Comparison of ENCODE assay signal across 9 cellular contexts in genomic region chr11:123653405-123653996, GRCh38. TPM values are rescaled to one million over a fixed set of nuclear protein-coding genes. Genes with fewer than 3 reads are reported as not detected.
A peak's percentile ranks its signal among the peaks of the same experiment; 100 is the strongest.
DNase-seq lines count a peak whose midpoint lies in the region; TF ChIP-seq lines count a peak whose summit lies in the region.
"Had no signal": no experiment of that assay in that cellular context is flagged by ENCODE, and none has a peak within 500 bp of the region (broad histone marks: within the 10 kb centered on the region; RNA-seq: fewer than 3 reads in every experiment).

No MANE protein-coding gene starts in this region.

- peak overlapping the region; percentile 44 for H3K4me3 ChIP-seq in ectodermal cell (ENCODE audit: insufficient read depth, low read depth, low read length)

- H3K9me3 ChIP-seq in ectodermal cell (ENCODE audit: control insufficient read depth, low read length) = no peaks in the 10 kb centered on the region

- H3K9me3 Mint-ChIP-seq in neural crest cell = no peaks in the 10 kb centered on the region

- WGBS in ectodermal cell, 2 experiments = 11% methylated on average over 21 of the region's 21 CpGs

- peak; percentile 51 for TF ChIP-seq CTCF in neural crest cell (conservative IDR thresholded peaks at IDR 0.05)

- H3K4me1 ChIP-seq in ectodermal cell (ENCODE audit: control insufficient read depth, insufficient read depth, low read length) = peaks cover 12% of the 10 kb centered on the region

- peak; percentile 1 for DNase-seq in DMS114 treated with DMSO at 0.1 percent for 48 hours (lab: John Stamatoyannopoulos, UW; ENCODE audit: unreplicated experiment)
- peak; percentile 60 for DNase-seq in NCI-H1092 (lab: John Stamatoyannopoulos, UW)
- peak; percentile 45 for DNase-seq in neural crest cell (ENCODE audit: low read depth, low spot score)
- DNase-seq in globus pallidus (ENCODE audit: low spot score) = no peak
- DNase-seq in GM03348 (ENCODE audit: low spot score) = no peak
- no peak for DNase-seq in stimulated activated CD4-positive, alpha-beta T cell treated with anti-CD3 and anti-CD28 coated beads, Interleukin-15, amount 100 ng/mL, for 24 hours
- DNase-seq in COR-L47 (lab: John Stamatoyannopoulos, UW) = no peak

- no peaks in the 10 kb centered on the region for H3K36me3 Mint-ChIP-seq in neural crest cell (ENCODE audit: low read depth)

- peaks cover 77% of the 10 kb centered on the region for H3K27me3 Mint-ChIP-seq in neural crest cell (ENCODE audit: low read depth)

- no peak overlapping the region for H3K27ac ChIP-seq in ectodermal cell (ENCODE audit: insufficient read depth, low read depth, low read length, poor library complexity, severe bottlenecking)

- peaks cover 15% of the 10 kb centered on the region for H3K4me1 Mint-ChIP-seq in neural crest cell

- H3K27ac Mint-ChIP-seq in neural crest cell (ENCODE audit: unreplicated experiment) = no peak overlapping the region

- H3K4me3 Mint-ChIP-seq in neural crest cell = peak overlapping the region; percentile 86

- no peaks in the 10 kb centered on the region for H3K36me3 ChIP-seq in ectodermal cell (ENCODE audit: control insufficient read depth, insufficient read depth, low read length)

- H3K27me3 ChIP-seq in ectodermal cell (ENCODE audit: control insufficient read depth, insufficient read depth, low read length, poor library complexity, severe bottlenecking) = peaks cover 56% of the 10 kb centered on the region

RNA-seq across cellular contexts. Expression of gene SCN3B, which starts 0.9 kb away (rescaled TPM):
- 0.15 TPM for polyA plus RNA-seq in ectodermal cell (2013, experiment 1 of 4)
- 0.16 TPM for polyA plus RNA-seq in ectodermal cell (2013, experiment 2 of 4)
- 0.21 TPM for polyA plus RNA-seq in ectodermal cell (2013, experiment 3 of 4)
- polyA plus RNA-seq in ectodermal cell (2013, experiment 4 of 4) = 0.41 TPM
- 3.6 and 3.8 TPM in 2 replicates for total RNA-seq in neural crest cell
- total RNA-seq: M059J had no signal

Comparison
In these comparisons a context has a peak if more than half of its experiments do, and no peak if none do; other contexts are left out.
1. DNase-seq: peak in DMS114 treated with DMSO at 0.1 percent for 48 hours (single experiment), NCI-H1092 (single experiment) and neural crest cell (single experiment); none in globus pallidus (single experiment), GM03348 (single experiment), stimulated activated CD4-positive, alpha-beta T cell treated with anti-CD3 and anti-CD28 coated beads, Interleukin-15, amount 100 ng/mL, for 24 hours (single experiment) and COR-L47 (single experiment).